8 cellular contexts compared by ENCODE assay signal in the genomic region with DNA sequence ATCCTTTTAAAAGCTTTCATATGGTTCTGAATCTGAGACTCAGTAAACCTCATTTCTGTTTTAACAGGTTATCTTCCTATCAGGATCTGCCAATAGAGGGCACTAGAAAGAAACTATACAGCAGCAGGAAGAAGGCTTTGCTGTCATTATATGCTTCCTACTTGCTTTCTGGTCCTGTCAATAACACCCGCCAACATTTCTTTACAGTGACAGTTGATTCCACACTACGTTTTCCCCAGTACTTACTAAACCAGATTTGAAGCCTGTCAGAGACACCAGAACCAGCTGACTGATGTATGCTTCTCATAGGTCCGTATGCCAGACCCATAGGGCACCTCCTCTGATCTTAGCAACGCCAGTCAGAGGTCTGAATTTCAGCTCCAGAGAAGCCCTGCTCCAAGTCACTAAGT.
A peak's percentile ranks its signal among the peaks of the same experiment; 100 is the strongest.
DNase-seq lines count a peak whose midpoint lies in the region; ATAC-seq and TF ChIP-seq lines count a peak whose summit lies in the region.

No MANE protein-coding gene starts in this region.

- H3K27ac ChIP-seq in DND-41 (ENCODE audit: low read length) (no peak overlapping the region), lung (ENCODE audit: low read depth in 1 of 2, low read length in 1 of 2) (no peak overlapping the region)

- H3K4me3 ChIP-seq in DND-41 (ENCODE audit: low read depth in 1 of 2, low read length in 2 of 2) (no peak overlapping the region), choroid plexus epithelial cell (ENCODE audit: low read depth, low read length) (no peak overlapping the region), lung (no peak overlapping the region)

- no peaks in the 10 kb centered on the region for H3K79me2 ChIP-seq in DND-41 (ENCODE audit: insufficient read depth, low read length)

- peak; percentile 77 for ATAC-seq in DND-41 (ENCODE audit: insufficient read depth, low read depth)
- peak; percentile 71 for ATAC-seq in GM21381 (IDR thresholded peaks at IDR 0.05; ENCODE audit: unreplicated experiment)
- ATAC-seq in HG03575 (IDR thresholded peaks at IDR 0.05; ENCODE audit: extremely low read depth, insufficient number of reproducible peaks, low FRiP score, unreplicated experiment) = peak; percentile 88
- peak; percentile 79 for ATAC-seq in lung (ENCODE audit: insufficient read depth, low FRiP score)

- WGBS in lung, 2 donors = 18 to 23% methylated on average over 4 of the region's 4 CpGs

- TF ChIP-seq CTCF in DND-41 (IDR thresholded peaks at IDR 0.05; ENCODE audit: borderline replicate concordance, extremely low read depth, low read length, poor library complexity, severe bottlenecking) (peak; percentile 71), choroid plexus epithelial cell (conservative IDR thresholded peaks at IDR 0.05; ENCODE audit: low read depth, low read length) (peak; percentile 51), lung (IDR thresholded peaks at IDR 0.05; ENCODE audit: control extremely low read depth, extremely low read depth) (no peak)

- H2AFZ ChIP-seq in DND-41 (ENCODE audit: low read depth, low read length) = peak overlapping the region; percentile 43; the same call in 1 of the 2 replicates

- H3K36me3 ChIP-seq in DND-41 (ENCODE audit: insufficient read depth, low read length) (no peaks in the 10 kb centered on the region), lung (ENCODE audit: control insufficient read depth in 2 of 2, insufficient read depth in 2 of 2, low read length in 2 of 2) (no peaks in the 10 kb centered on the region)

- DNase-seq in DND-41 (peak; percentile 4), NOMO-1 (lab: John Stamatoyannopoulos, UW; ENCODE audit: unreplicated experiment in 2 of 2) (peak; percentile 33 to 83), choroid plexus epithelial cell (ENCODE audit: low read depth) (peak; percentile 43), lung (ENCODE audit: low spot score) (no peak)
- DNase-seq in stimulated activated CD4-positive, alpha-beta T cell treated with anti-CD3 and anti-CD28 coated beads, Interleukin-12 subunit alpha, Interleukin-12 subunit beta, amount 100 ng/mL, for 4 hours = no peak
- DNase-seq in activated CD4-positive, alpha-beta T cell treated with anti-CD3 and anti-CD28 coated beads, Interleukin-2, amount 50 U/mL, for 48 hours = no peak

- H3K27me3 ChIP-seq in DND-41 (ENCODE audit: insufficient read depth, low read length, poor library complexity) = no peaks in the 10 kb centered on the region
- no peaks in the 10 kb centered on the region for H3K27me3 ChIP-seq in lung (ENCODE audit: control insufficient read depth, insufficient read depth)

- no peaks in the 10 kb centered on the region for H4K20me1 ChIP-seq in DND-41 (ENCODE audit: insufficient read depth, low read length)

- no peak overlapping the region for H3K9ac ChIP-seq in DND-41 (ENCODE audit: low read depth, low read length)

- H3K4me2 ChIP-seq in DND-41 (ENCODE audit: insufficient read depth, low read length) = no peak overlapping the region

- H3K9me3 ChIP-seq in DND-41 (ENCODE audit: insufficient read depth, low read length, severe bottlenecking) = no peaks in the 10 kb centered on the region
- H3K9me3 ChIP-seq in lung (ENCODE audit: control insufficient read depth in 2 of 2, insufficient read depth in 1 of 2, low read length in 1 of 2) = no peaks in the 10 kb centered on the region

- H3K4me1 ChIP-seq in DND-41 (ENCODE audit: insufficient read depth, low read length) (peaks cover 2% of the 10 kb centered on the region; the same call in 1 of the 2 replicates), lung (ENCODE audit: control insufficient read depth in 2 of 2, insufficient read depth in 2 of 2, low read length in 2 of 2) (no peaks in the 10 kb centered on the region)

Comparison
In these comparisons a context has a peak if more than half of its experiments do, and no peak if none do; other contexts are left out.
1. DNase-seq: peak in DND-41 (single experiment), NOMO-1 (2 of 2) and choroid plexus epithelial cell (single experiment); none in lung (single experiment), stimulated activated CD4-positive, alpha-beta T cell treated with anti-CD3 and anti-CD28 coated beads, Interleukin-12 subunit alpha, Interleukin-12 subunit beta, amount 100 ng/mL, for 4 hours (single experiment) and activated CD4-positive, alpha-beta T cell treated with anti-CD3 and anti-CD28 coated beads, Interleukin-2, amount 50 U/mL, for 48 hours (0 of 2).
2. Peak in every context shown above with its lines, with median percentiles within 50 percentile points of each other: ATAC-seq.